25 cellular contexts compared by ENCODE assay signal in genomic region chr3:78275420-78275852, GRCh38.
"Had no signal": no experiment of that assay in that cellular context is flagged by ENCODE, and none has a peak within 500 bp of the region (broad histone marks: within the 10 kb centered on the region; RNA-seq: fewer than 3 reads in every experiment).

No MANE protein-coding gene starts in this region.

- H3K9me3 Mint-ChIP-seq: activated B cell treated with CpG ODN at 0.5 μM for 24 hours had no signal

- DNase-seq: activated B cell treated with CpG ODN at 0.5 μM for 24 hours; activated CD4-positive, alpha-beta T cell treated with anti-CD3 and anti-CD28 coated beads, Interleukin-2, amount 50 U/mL, for 1 hour; activated CD8-positive, alpha-beta T cell treated with anti-CD3 and anti-CD28 coated beads for 36 hours; activated gamma-delta T cell treated with Interleukin-2 at 50 U/mL for 16 hours; activated naive CD4-positive, alpha-beta T cell treated with anti-CD3 and anti-CD28 coated beads, Interleukin-2, amount 50 U/mL, for 16 hours; activated naive CD8-positive, alpha-beta T cell treated with anti-CD3 and anti-CD28 coated beads, Interleukin-2, amount 50 U/mL, for 24 hours; activated T-cell treated with anti-CD3 and anti-CD28 coated beads, Interleukin-2, amount 50 U/mL, for 4 hours; amygdala; central memory CD4-positive, alpha-beta T cell; foreskin fibroblast; head of caudate nucleus; hippocampal formation; left cardiac atrium; left ventricle myocardium superior; mucosa of descending colon; right cardiac atrium; spleen; stimulated activated naive CD4-positive, alpha-beta T cell treated with Interleukin-2 at 50 U/mL for 16 hours; testis; transverse colon had no signal

- ATAC-seq: activated CD8-positive, alpha-beta T cell treated with anti-CD3 and anti-CD28 coated beads for 36 hours; activated naive CD8-positive, alpha-beta T cell treated with anti-CD3 and anti-CD28 coated beads, Interleukin-2, amount 50 U/mL, for 24 hours; activated T-cell treated with anti-CD3 and anti-CD28 coated beads, Interleukin-2, amount 50 U/mL, for 4 hours; activated T-helper 17 cell treated with anti-CD3 and anti-CD28 coated beads, Interleukin-2, amount 50 U/mL, for 72 hours; esophagus mucosa; left cardiac atrium; left ventricle myocardium superior; mucosa of descending colon; natural killer cell treated with Interleukin-12 subunit alpha and Interleukin-12 subunit beta and Interleukin-15 and Interleukin-18, amount 100 ng/mL, for 72 hours; right cardiac atrium had no signal

- H3K27ac Mint-ChIP-seq: activated B cell treated with CpG ODN at 0.5 μM for 24 hours; activated CD8-positive, alpha-beta T cell treated with anti-CD3 and anti-CD28 coated beads for 36 hours; activated naive CD8-positive, alpha-beta T cell treated with anti-CD3 and anti-CD28 coated beads, Interleukin-2, amount 50 U/mL, for 24 hours; activated T-helper 17 cell treated with anti-CD3 and anti-CD28 coated beads, Interleukin-2, amount 50 U/mL, for 72 hours; natural killer cell treated with Interleukin-12 subunit alpha and Interleukin-12 subunit beta and Interleukin-15 and Interleukin-18, amount 100 ng/mL, for 72 hours had no signal

- H3K36me3 Mint-ChIP-seq: natural killer cell treated with Interleukin-12 subunit alpha and Interleukin-12 subunit beta and Interleukin-15 and Interleukin-18, amount 100 ng/mL, for 72 hours had no signal

- FAIRE-seq: endothelial cell of umbilical vein, keratinocyte had no signal
